In genomic region chr6:51464956-51465355, GRCh38 we compare ENCODE assay signal across 28 cellular contexts.
"Had no signal": no experiment of that assay in that cellular context is flagged by ENCODE, and none has a peak within 500 bp of the region (broad histone marks: within the 10 kb centered on the region; RNA-seq: fewer than 3 reads in every experiment).

No MANE protein-coding gene starts in this region.

- H3K4me3 Mint-ChIP-seq: dendritic cell treated with granulocyte-macrophage colony-stimulating factor and Interleukin-4, amounts not matched to agents 40 ng/mL and 50 ng/mL, for 4 days; effector memory CD8-positive, alpha-beta T cell; endodermal cell had no signal

- H3K27ac Mint-ChIP-seq: dendritic cell treated with granulocyte-macrophage colony-stimulating factor and Interleukin-4, amounts not matched to agents 40 ng/mL and 50 ng/mL, for 4 days; effector memory CD8-positive, alpha-beta T cell; endodermal cell had no signal

- DNase-seq: colonic mucosa; cortex of kidney; dermis blood vessel endothelial cell; dorsolateral prefrontal cortex; effector CD4-positive, alpha-beta T cell; effector CD8-positive, alpha-beta T cell; effector memory CD4-positive, alpha-beta T cell; effector memory CD8-positive, alpha-beta T cell; endodermal cell; erythroblast; esophagus squamous epithelium; foreskin fibroblast; foreskin keratinocyte; foreskin melanocyte; gastrocnemius medialis; glutamatergic neuron; head of caudate nucleus; heart left ventricle; heart right ventricle had no signal

- H3K9me3 Mint-ChIP-seq: dendritic cell treated with granulocyte-macrophage colony-stimulating factor and Interleukin-4, amounts not matched to agents 40 ng/mL and 50 ng/mL, for 4 days; endodermal cell had no signal

- H3K27ac ChIP-seq: colonic mucosa, coronary artery, dorsolateral prefrontal cortex, epithelial cell of prostate, esophagus muscularis mucosa, esophagus squamous epithelium, foreskin keratinocyte, gastrocnemius medialis, gastroesophageal sphincter, heart left ventricle, heart right ventricle had no signal

- H3K4me3 ChIP-seq: colonic mucosa, coronary artery, dorsolateral prefrontal cortex, esophagus muscularis mucosa, esophagus squamous epithelium, gastrocnemius medialis, gastroesophageal sphincter, heart left ventricle, heart right ventricle had no signal

- H3K9me3 ChIP-seq: colonic mucosa, esophagus muscularis mucosa, esophagus squamous epithelium, gastrocnemius medialis, gastroesophageal sphincter, heart left ventricle, heart right ventricle had no signal

- H3K4me1 ChIP-seq: colonic mucosa, esophagus muscularis mucosa, foreskin keratinocyte, gastrocnemius medialis, gastroesophageal sphincter, heart left ventricle, heart right ventricle had no signal

- ATAC-seq: effector memory CD8-positive, alpha-beta T cell; esophagus mucosa; foreskin keratinocyte; gastrocnemius medialis; gastroesophageal sphincter; heart left ventricle; heart right ventricle had no signal

- FAIRE-seq: colon, endometrium, endothelial cell of umbilical vein had no signal

- H3K27me3 ChIP-seq: colonic mucosa, esophagus muscularis mucosa, esophagus squamous epithelium, foreskin keratinocyte, gastrocnemius medialis, gastroesophageal sphincter, heart left ventricle had no signal

- H3K36me3 ChIP-seq: colonic mucosa, esophagus muscularis mucosa, esophagus squamous epithelium, gastrocnemius medialis, gastroesophageal sphincter, heart left ventricle, heart right ventricle had no signal

- H3K27me3 Mint-ChIP-seq: dendritic cell treated with granulocyte-macrophage colony-stimulating factor and Interleukin-4, amounts not matched to agents 40 ng/mL and 50 ng/mL, for 4 days; effector memory CD8-positive, alpha-beta T cell had no signal
